Comparison of ENCODE assay signal across 14 cellular contexts in the genomic region with DNA sequence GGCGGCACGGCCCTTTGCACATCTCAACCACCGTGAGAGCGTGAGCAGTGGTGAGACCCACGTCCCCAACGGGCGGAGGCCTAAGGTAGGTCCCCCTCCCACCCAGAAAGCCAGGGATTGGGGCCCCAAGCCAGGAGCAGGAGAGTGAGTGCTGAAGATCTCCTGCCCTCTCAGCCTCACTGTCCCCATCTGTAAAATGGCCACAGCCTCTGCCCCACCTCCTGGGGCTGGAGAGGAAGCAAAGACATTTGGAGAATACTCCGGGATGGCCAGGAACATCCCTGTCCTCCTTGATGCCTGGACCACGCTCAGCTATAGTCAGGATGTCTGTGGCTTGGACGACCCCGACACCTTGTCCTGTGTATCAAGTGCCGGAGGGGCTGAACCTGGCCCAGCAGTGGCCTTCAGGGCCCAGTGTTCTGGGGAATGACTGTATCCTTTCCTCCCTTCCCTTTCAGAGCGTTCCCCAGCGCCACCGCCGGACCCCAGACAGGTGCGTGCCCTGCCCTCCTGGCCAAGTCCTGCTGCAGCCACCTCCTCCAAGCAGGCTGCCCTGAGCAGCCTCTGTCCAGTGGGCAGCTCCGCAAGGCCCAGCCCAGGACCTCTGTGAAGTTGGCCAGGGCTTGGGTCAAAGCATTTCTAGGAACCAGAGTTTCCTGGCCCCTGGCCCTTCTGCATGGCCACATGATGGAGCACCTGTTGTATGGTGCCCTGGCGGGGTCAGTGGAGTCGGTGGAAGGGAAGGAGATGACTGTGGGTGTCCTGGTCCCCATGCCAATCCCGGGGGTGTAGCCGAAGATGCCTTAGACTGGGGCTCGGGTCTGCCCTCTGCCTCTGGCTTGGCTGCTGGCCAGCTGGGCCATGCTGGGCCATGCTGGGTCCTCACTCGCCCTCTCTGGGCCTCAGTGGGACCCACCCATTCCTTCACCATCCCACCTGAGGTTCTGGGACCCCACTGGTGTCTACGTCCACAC. TPM values are rescaled to one million over a fixed set of nuclear protein-coding genes. Genes with fewer than 3 reads are reported as not detected.
DNase-seq lines count a peak whose midpoint lies in the region; ATAC-seq and TF ChIP-seq lines count a peak whose summit lies in the region.
"Had no signal": no experiment of that assay in that cellular context is flagged by ENCODE, and none has a peak within 500 bp of the region (broad histone marks: within the 10 kb centered on the region; RNA-seq: fewer than 3 reads in every experiment).

No MANE protein-coding gene starts in this region.

- ATAC-seq in Right ventricle myocardium superior (ENCODE audit: poor library complexity) (no peak), left cardiac atrium (no peak), lower lobe of right lung (no peak), upper lobe of right lung (no peak), HG02885 (IDR thresholded peaks at IDR 0.05; ENCODE audit: poor library complexity, unreplicated experiment) (no peak)

- H3K4me1 ChIP-seq in Peyer's patch (peaks cover 0 to 8% (median 0%) of the 10 kb centered on the region in 4 donors), lower lobe of right lung (peaks cover 19% of the 10 kb centered on the region), upper lobe of right lung (peaks cover 20% of the 10 kb centered on the region)

- H3K27me3 ChIP-seq in Peyer's patch (no peaks in the 10 kb centered on the region), lower lobe of right lung (ENCODE audit: low read depth) (no peaks in the 10 kb centered on the region), upper lobe of right lung (no peaks in the 10 kb centered on the region)
- H3K27me3 ChIP-seq: left lung had no signal

- TF ChIP-seq POLR2A in Peyer's patch (IDR thresholded peaks at IDR 0.05) = no peak

- no peak overlapping the region for H3K4me3 ChIP-seq in Peyer's patch
- no peak overlapping the region for H3K4me3 ChIP-seq in lower lobe of right lung
- no peak overlapping the region for H3K4me3 ChIP-seq in upper lobe of right lung
- H3K4me3 ChIP-seq in foreskin fibroblast (ENCODE audit: low read depth in 1 of 2, low read length in 2 of 2) = no peak overlapping the region
- H3K4me3 ChIP-seq: left lung had no signal

- H3K27ac ChIP-seq in Peyer's patch (no peak overlapping the region), lower lobe of right lung (peak overlapping the region; percentile 66), upper lobe of right lung (no peak overlapping the region)

- H3K36me3 ChIP-seq in Peyer's patch (peaks cover 0 to 11% (median 0%) of the 10 kb centered on the region in 3 donors), lower lobe of right lung (peaks cover 81% of the 10 kb centered on the region), upper lobe of right lung (peaks cover 37% of the 10 kb centered on the region)

- TF ChIP-seq CTCF in Peyer's patch (IDR thresholded peaks at IDR 0.05) = no peak
- no peak for TF ChIP-seq CTCF in lower lobe of right lung (IDR thresholded peaks at IDR 0.05)
- no peak for TF ChIP-seq CTCF in upper lobe of right lung (IDR thresholded peaks at IDR 0.05)
- TF ChIP-seq CTCF in foreskin fibroblast (IDR thresholded peaks at IDR 0.05; ENCODE audit: low read depth, low read length) = no peak

- intact Hi-C loops in Right ventricle myocardium superior (cut with DNase I) (no loop called here), left cardiac atrium (cut with DNase I) (no loop called here), lower lobe of right lung (cut with DNase I) (no loop called here), upper lobe of right lung (cut with DNase I) (no loop called here)

- no peaks in the 10 kb centered on the region for H3K9me3 ChIP-seq in Peyer's patch
- H3K9me3 ChIP-seq in lower lobe of right lung = no peaks in the 10 kb centered on the region
- H3K9me3 ChIP-seq in upper lobe of right lung = no peaks in the 10 kb centered on the region
- H3K9me3 ChIP-seq: left lung had no signal

- DNase-seq in Right ventricle myocardium superior (peak; percentile 9), left cardiac atrium (no peak), Peyer's patch (peak in 2 of 3 donors; percentile 27 to 39), lower lobe of right lung (no peak), upper lobe of right lung (peak; percentile 62), NCI-H226 (no peak), foreskin fibroblast (no peak)
- DNase-seq: activated CD4-positive, alpha-beta T cell treated with anti-CD3 and anti-CD28 coated beads, Interleukin-2, amount 50 U/mL, for 48 hours; activated gamma-delta T cell treated with Interleukin-2 at 50 U/mL for 16 hours; hypothalamus; NCI-H1694; substantia nigra had no signal

RNA-seq across cellular contexts. Expression of a gene that starts 38.4 kb away (rescaled TPM):
- total RNA-seq in Right ventricle myocardium superior (9.3 TPM), left cardiac atrium (10 to 100 TPM; 14.3 to 23.7 TPM), Peyer's patch (10 to 100 TPM in 3 of 4 donors, 1 to 10 TPM in 1; 6.5 to 67.7 (median 21.5) TPM), lower lobe of right lung (115 TPM), upper lobe of right lung (88.1 TPM)

Comparison
In these comparisons a context has a peak if more than half of its experiments do, and no peak if none do; other contexts are left out.
1. DNase-seq: peak in Right ventricle myocardium superior (single experiment), Peyer's patch (2 of 3) and upper lobe of right lung (single experiment); none in left cardiac atrium (single experiment), lower lobe of right lung (single experiment), NCI-H226 (single experiment) and foreskin fibroblast (0 of 2).